In genomic region chr19:944171-944567, GRCh38 we compare ENCODE assay signal across 1 cellular context.
A peak's percentile ranks its signal among the peaks of the same experiment; 100 is the strongest.
TF ChIP-seq lines count a peak whose summit lies in the region.

No MANE protein-coding gene starts in this region.

TF ChIP-seq in K562, 482 proteins besides CTCF, POLR2A, EP300 and RAD21 (continued from another document):
- no peak for TF ChIP-seq ELK1 (CRISPR knock-in tag; IDR thresholded peaks at IDR 0.05)
- TF ChIP-seq HCFC1 (IDR thresholded peaks at IDR 0.05; ENCODE audit: low read depth, low read length): peak; percentile 25; the same call in 1 of the 2 replicates
- TF ChIP-seq ZC3H11A (IDR thresholded peaks at IDR 0.05; ENCODE audit: low read depth, low read length): no peak
- TF ChIP-seq ZKSCAN8 (CRISPR knock-in tag; IDR thresholded peaks at IDR 0.05): peak; percentile 94
- TF ChIP-seq HDAC1 (IDR thresholded peaks at IDR 0.05): peak in 1 of 2 experiments; percentile 96; a peak in 2 of 4 replicates
- TF ChIP-seq POLR3G (IDR thresholded peaks at IDR 0.05; ENCODE audit: extremely low read depth, insufficient read length, insufficient replicate concordance): no peak
- no peak for TF ChIP-seq DIDO1 (tag; IDR thresholded peaks at IDR 0.05; ENCODE audit: low read depth)
- TF ChIP-seq ZNF586 (CRISPR knock-in tag; conservative IDR thresholded peaks at IDR 0.05): no peak
